19 cellular contexts compared by ENCODE assay signal in genomic region chr18:50586710-50587109, GRCh38. TPM values are rescaled to one million over a fixed set of nuclear protein-coding genes. Genes with fewer than 3 reads are reported as not detected.
DNase-seq lines count a peak whose midpoint lies in the region; ATAC-seq and TF ChIP-seq lines count a peak whose summit lies in the region.
"Had no signal": no experiment of that assay in that cellular context is flagged by ENCODE, and none has a peak within 500 bp of the region (broad histone marks: within the 10 kb centered on the region; RNA-seq: fewer than 3 reads in every experiment).

No MANE protein-coding gene starts in this region.

- no peaks in the 10 kb centered on the region for H3K27me3 Mint-ChIP-seq in activated T-cell treated with anti-CD3 and anti-CD28 coated beads, Interleukin-2, amount 50 U/mL, for 4 hours (ENCODE audit: low read depth)

- H4K20me1 ChIP-seq in KMS-11 (ENCODE audit: insufficient read depth) = no peaks in the 10 kb centered on the region
- H4K20me1 ChIP-seq: BLaER1 had no signal

- no peak overlapping the region for H3K9ac ChIP-seq in KMS-11
- no peak overlapping the region for H3K9ac ChIP-seq in liver (ENCODE audit: low read depth in 1 of 2, low read length in 2 of 2)
- H3K9ac ChIP-seq: BLaER1 had no signal

- TF ChIP-seq CTCF in KMS-11 (conservative IDR thresholded peaks at IDR 0.05; ENCODE audit: low read depth, low read length) (peak; percentile 56), adrenal gland (IDR thresholded peaks at IDR 0.05) (peak in 4 of 6 experiments; percentile 19 to 36 (median 27)), liver (IDR thresholded peaks at IDR 0.05; ENCODE audit: low read depth, low read length, missing input control) (peak; percentile 43)

- H3K4me3 ChIP-seq in KMS-11 (IDR thresholded peaks at IDR 0.05; ENCODE audit: insufficient read depth, low read depth, low read length) (no peak overlapping the region), adrenal gland (no peak overlapping the region), liver (ENCODE audit: low read depth in 1 of 3, low read length in 3 of 3) (no peak overlapping the region)
- H3K4me3 ChIP-seq: BLaER1, SJCRH30, tibial nerve had no signal

- H3K9me3 ChIP-seq in adrenal gland (replicated peaks in 1 of 3) (peaks cover 0 to 12% (median 0%) of the 10 kb centered on the region in 3 donors), liver (ENCODE audit: control insufficient read depth in 4 of 4, low read length in 3 of 4) (no peaks in the 10 kb centered on the region)
- H3K9me3 ChIP-seq: SJCRH30 had no signal

- no peak overlapping the region for H3K4me3 Mint-ChIP-seq in activated T-cell treated with anti-CD3 and anti-CD28 coated beads, Interleukin-2, amount 50 U/mL, for 4 hours
- H3K4me3 Mint-ChIP-seq: effector memory CD8-positive, alpha-beta T cell had no signal

- no peaks in the 10 kb centered on the region for H3K79me2 ChIP-seq in KMS-11 (ENCODE audit: insufficient read depth, low read depth)

- H3K27me3 ChIP-seq in KMS-11 (ENCODE audit: insufficient read depth, low read depth) = no peaks in the 10 kb centered on the region; the same call in 1 of the 2 replicates
- H3K27me3 ChIP-seq in adrenal gland = no peaks in the 10 kb centered on the region
- H3K27me3 ChIP-seq in liver (ENCODE audit: control insufficient read depth in 4 of 4, insufficient read depth in 4 of 4, low read length in 3 of 4) = no peaks in the 10 kb centered on the region
- H3K27me3 ChIP-seq: BLaER1, brain microvascular endothelial cell, SJCRH30, tibial nerve had no signal

- H3K36me3 Mint-ChIP-seq in activated T-cell treated with anti-CD3 and anti-CD28 coated beads, Interleukin-2, amount 50 U/mL, for 4 hours (ENCODE audit: insufficient read depth) = no peaks in the 10 kb centered on the region

- no peaks in the 10 kb centered on the region for H3K4me1 Mint-ChIP-seq in activated T-cell treated with anti-CD3 and anti-CD28 coated beads, Interleukin-2, amount 50 U/mL, for 4 hours (ENCODE audit: low read depth)

- intact Hi-C loops in adrenal gland (cut with DNase I) = no loop called here
- intact Hi-C loops in head of caudate nucleus (cut with DNase I) = no loop called here

- H3K9me3 Mint-ChIP-seq in activated T-cell treated with anti-CD3 and anti-CD28 coated beads, Interleukin-2, amount 50 U/mL, for 4 hours = no peaks in the 10 kb centered on the region
- H3K9me3 Mint-ChIP-seq: effector memory CD8-positive, alpha-beta T cell had no signal

- peak; percentile 66 to 77 for TF ChIP-seq RAD21 in liver (IDR thresholded peaks at IDR 0.05)

- H3K4me1 ChIP-seq in KMS-11 (ENCODE audit: low read depth, poor library complexity, severe bottlenecking) = peaks cover 16% of the 10 kb centered on the region
- peaks cover 7 to 14% of the 10 kb centered on the region in 2 donors for H3K4me1 ChIP-seq in adrenal gland (replicated peaks in 1 of 2)
- no peaks in the 10 kb centered on the region for H3K4me1 ChIP-seq in liver (ENCODE audit: control insufficient read depth in 4 of 4, insufficient read depth in 4 of 4, low read length in 3 of 4)
- H3K4me1 ChIP-seq: BLaER1, SJCRH30, tibial nerve had no signal

- TF ChIP-seq POLR2A in adrenal gland (IDR thresholded peaks at IDR 0.05) = no peak

- peak; percentile 3 for DNase-seq in DMS53 treated with DMSO at 0.1 percent for 48 hours (lab: John Stamatoyannopoulos, UW; ENCODE audit: unreplicated experiment)
- DNase-seq in adrenal gland = no peak
- no peak for DNase-seq in AG08396 (ENCODE audit: low spot score)
- DNase-seq in head of caudate nucleus = no peak
- no peak for DNase-seq in stimulated activated CD4-positive, alpha-beta T cell treated with anti-CD3 and anti-CD28 coated beads, Interleukin-2, amount 100 ng/mL, for 24 hours
- no peak for DNase-seq in activated T-cell treated with anti-CD3 and anti-CD28 coated beads, Interleukin-2, amount 50 U/mL, for 4 hours
- DNase-seq: activated gamma-delta T cell treated with Interleukin-2 at 50 U/mL for 16 hours; brain microvascular endothelial cell; effector memory CD8-positive, alpha-beta T cell; kidney; NCI-H1694 treated with DMSO at 0.1 percent for 48 hours; stimulated activated CD4-positive, alpha-beta T cell treated with anti-CD3 and anti-CD28 coated beads, Interleukin-1b, Interleukin-23, amount 100 ng/mL, for 48 hours had no signal

- ATAC-seq in activated T-cell treated with anti-CD3 and anti-CD28 coated beads, Interleukin-2, amount 50 U/mL, for 4 hours = no peak
- ATAC-seq: effector memory CD8-positive, alpha-beta T cell had no signal

- H3K36me3 ChIP-seq in KMS-11 (ENCODE audit: insufficient read depth) (no peaks in the 10 kb centered on the region), adrenal gland (replicated peaks in 1 of 2) (no peaks in the 10 kb centered on the region), liver (ENCODE audit: control insufficient read depth in 4 of 4, insufficient read depth in 3 of 4, low read depth in 1 of 4, low read length in 3 of 4) (no peaks in the 10 kb centered on the region)
- H3K36me3 ChIP-seq: BLaER1, brain microvascular endothelial cell, SJCRH30, tibial nerve had no signal

- H3K27ac ChIP-seq in KMS-11 (no peak overlapping the region), adrenal gland (no peak overlapping the region), liver (ENCODE audit: low read depth in 1 of 2, low read length in 2 of 2) (no peak overlapping the region)
- H3K27ac ChIP-seq: BLaER1, brain microvascular endothelial cell, SJCRH30, tibial nerve had no signal

- H2AFZ ChIP-seq in KMS-11 (ENCODE audit: low read depth) = no peak overlapping the region

- H3K4me2 ChIP-seq in KMS-11 = no peak overlapping the region
- H3K4me2 ChIP-seq: BLaER1 had no signal

TF ChIP-seq in liver, 16 proteins besides CTCF, POLR2A, EP300 and RAD21:
- TF ChIP-seq, protein P1, sequence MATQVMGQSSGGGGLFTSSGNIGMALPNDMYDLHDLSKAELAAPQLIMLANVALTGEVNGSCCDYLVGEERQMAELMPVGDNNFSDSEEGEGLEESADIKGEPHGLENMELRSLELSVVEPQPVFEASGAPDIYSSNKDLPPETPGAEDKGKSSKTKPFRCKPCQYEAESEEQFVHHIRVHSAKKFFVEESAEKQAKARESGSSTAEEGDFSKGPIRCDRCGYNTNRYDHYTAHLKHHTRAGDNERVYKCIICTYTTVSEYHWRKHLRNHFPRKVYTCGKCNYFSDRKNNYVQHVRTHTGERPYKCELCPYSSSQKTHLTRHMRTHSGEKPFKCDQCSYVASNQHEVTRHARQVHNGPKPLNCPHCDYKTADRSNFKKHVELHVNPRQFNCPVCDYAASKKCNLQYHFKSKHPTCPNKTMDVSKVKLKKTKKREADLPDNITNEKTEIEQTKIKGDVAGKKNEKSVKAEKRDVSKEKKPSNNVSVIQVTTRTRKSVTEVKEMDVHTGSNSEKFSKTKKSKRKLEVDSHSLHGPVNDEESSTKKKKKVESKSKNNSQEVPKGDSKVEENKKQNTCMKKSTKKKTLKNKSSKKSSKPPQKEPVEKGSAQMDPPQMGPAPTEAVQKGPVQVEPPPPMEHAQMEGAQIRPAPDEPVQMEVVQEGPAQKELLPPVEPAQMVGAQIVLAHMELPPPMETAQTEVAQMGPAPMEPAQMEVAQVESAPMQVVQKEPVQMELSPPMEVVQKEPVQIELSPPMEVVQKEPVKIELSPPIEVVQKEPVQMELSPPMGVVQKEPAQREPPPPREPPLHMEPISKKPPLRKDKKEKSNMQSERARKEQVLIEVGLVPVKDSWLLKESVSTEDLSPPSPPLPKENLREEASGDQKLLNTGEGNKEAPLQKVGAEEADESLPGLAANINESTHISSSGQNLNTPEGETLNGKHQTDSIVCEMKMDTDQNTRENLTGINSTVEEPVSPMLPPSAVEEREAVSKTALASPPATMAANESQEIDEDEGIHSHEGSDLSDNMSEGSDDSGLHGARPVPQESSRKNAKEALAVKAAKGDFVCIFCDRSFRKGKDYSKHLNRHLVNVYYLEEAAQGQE (IDR thresholded peaks at IDR 0.05) = no peak
- TF ChIP-seq HNF4A (conservative IDR thresholded peaks at IDR 0.05) (no peak), FOXA2 (IDR thresholded peaks at IDR 0.05) (no peak), NR2F2 (IDR thresholded peaks at IDR 0.05) (no peak), TAF1 (conservative IDR thresholded peaks at IDR 0.05) (no peak), YY1 (IDR thresholded peaks at IDR 0.05) (no peak), JUND (IDR thresholded peaks at IDR 0.05) (no peak), ZBTB33 (IDR thresholded peaks at IDR 0.05) (no peak), GABPA (IDR thresholded peaks at IDR 0.05 in 1 of 2, conservative IDR thresholded peaks at IDR 0.05 in 1 of 2) (no peak), EGR1 (IDR thresholded peaks at IDR 0.05; ENCODE audit: low read depth in 2 of 2) (no peak), FOXA1 (IDR thresholded peaks at IDR 0.05) (no peak)

RNA-seq across cellular contexts. Expression of gene MAPK4, which starts 26.8 kb away (rescaled TPM):
- total RNA-seq in adrenal gland = 100 to 1,000 TPM in 1 of 8 donors, 10 to 100 TPM in 7; 18.0 to 231 (median 37.9) TPM
- 100 to 1,000 TPM in 1 of 3 donors, 10 to 100 TPM in 2; 16.3 to 128 (median 21.0) TPM for polyA plus RNA-seq in adrenal gland
- 1 to 10 TPM in 1 of 2 donors, under 1 TPM in 1; under 0.01 to 4.9 TPM for total RNA-seq in liver
- 1 to 10 TPM; 1.1 to 1.9 TPM for polyA plus RNA-seq in liver
- not detected for total RNA-seq in activated T-cell treated with anti-CD3 and anti-CD28 coated beads, Interleukin-2, amount 50 U/mL, for 4 hours
- total RNA-seq: glomerular endothelial cell, myocyte, SJCRH30 had no signal
